8 cellular contexts compared by ENCODE assay signal in the genomic region with DNA sequence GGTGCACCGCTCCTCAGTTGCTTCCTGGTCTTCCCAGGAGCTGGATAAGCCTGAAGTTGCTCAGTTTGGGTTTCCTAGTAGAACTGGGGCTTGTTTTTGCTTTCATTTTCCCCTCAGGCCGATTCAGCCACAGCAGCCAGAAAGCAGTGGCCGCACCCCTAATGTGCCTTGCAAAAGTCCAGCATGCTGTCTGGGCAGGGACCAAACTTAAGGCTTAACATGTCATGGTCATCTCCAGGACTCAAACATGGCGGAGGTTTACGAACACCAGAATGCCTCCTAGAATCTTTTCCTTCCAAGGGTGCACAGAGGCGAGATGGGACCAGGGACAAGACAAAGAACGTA. TPM values are rescaled to one million over a fixed set of nuclear protein-coding genes. Genes with fewer than 3 reads are reported as not detected.
DNase-seq lines count a peak whose midpoint lies in the region; ATAC-seq and TF ChIP-seq lines count a peak whose summit lies in the region.

No MANE protein-coding gene starts in this region.

- DNase-seq in esophagus squamous epithelium (lab: John Stamatoyannopoulos, UW) (no peak), psoas muscle (peak in 1 of 2 donors; percentile 37), CD1c-positive myeloid dendritic cell (ENCODE audit: extremely low spot score) (no peak)

- intact Hi-C loops in esophagus squamous epithelium (cut with DNase I) (no loop called here), psoas muscle (cut with DNase I) (no loop called here)

- no peaks in the 10 kb centered on the region for H3K27me3 ChIP-seq in esophagus squamous epithelium
- no peaks in the 10 kb centered on the region for H3K27me3 ChIP-seq in psoas muscle (ENCODE audit: insufficient read depth in 3 of 3, low read length in 2 of 3)

- ATAC-seq in GM21360 (IDR thresholded peaks at IDR 0.05; ENCODE audit: unreplicated experiment): peak; percentile 2
- peak in 1 of 4 donors; percentile 4 for ATAC-seq in psoas muscle
- ATAC-seq in HG03469 (IDR thresholded peaks at IDR 0.05; ENCODE audit: unreplicated experiment): no peak
- ATAC-seq in HG03108 (IDR thresholded peaks at IDR 0.05; ENCODE audit: unreplicated experiment): no peak

- H3K27ac ChIP-seq in 22Rv1: peak overlapping the region; percentile 85
- peak overlapping the region; percentile 93 for H3K27ac ChIP-seq in VCaP
- H3K27ac ChIP-seq in esophagus squamous epithelium: peak overlapping the region; percentile 90 to 99 (median 95)
- H3K27ac ChIP-seq in psoas muscle: peak overlapping the region; percentile 99

- H3K4me1 ChIP-seq in esophagus squamous epithelium: peaks cover 28 to 60% (median 32%) of the 10 kb centered on the region in 3 donors
- H3K4me1 ChIP-seq in psoas muscle: peaks cover 52% of the 10 kb centered on the region

- H3K4me3 ChIP-seq in esophagus squamous epithelium (peak overlapping the region; percentile 36 to 68 (median 56)), psoas muscle (peak overlapping the region; percentile 92)

- no peak for TF ChIP-seq POLR2A in esophagus squamous epithelium (IDR thresholded peaks at IDR 0.05)

- H3K36me3 ChIP-seq in esophagus squamous epithelium: peaks cover 4 to 49% (median 11%) of the 10 kb centered on the region in 3 donors
- H3K36me3 ChIP-seq in psoas muscle (ENCODE audit: insufficient read depth in 1 of 2, low read depth in 1 of 2): peaks cover 0 to 47% of the 10 kb centered on the region in 2 donors

- 68 to 71% methylated on average over 5 of the region's 7 CpGs for WGBS in esophagus squamous epithelium, 2 donors
- WGBS in psoas muscle, 3 donors: 43 to 53% (median 51%) methylated on average over 7 of the region's 7 CpGs

- TF ChIP-seq CTCF in 22Rv1 (IDR thresholded peaks at IDR 0.05) (no peak), VCaP (conservative IDR thresholded peaks at IDR 0.05) (no peak), esophagus squamous epithelium (IDR thresholded peaks at IDR 0.05) (no peak), psoas muscle (IDR thresholded peaks at IDR 0.05) (no peak)

- no peaks in the 10 kb centered on the region for H3K9me3 ChIP-seq in esophagus squamous epithelium
- no peaks in the 10 kb centered on the region for H3K9me3 ChIP-seq in psoas muscle

RNA-seq across cellular contexts. Expression of a gene that starts 2.5 kb away (rescaled TPM):
- not detected for total RNA-seq in esophagus squamous epithelium
- not detected for total RNA-seq in psoas muscle
- under 1 TPM in 2 of 3 donors, not detected in 1; 0.10 to 0.39 TPM for polyA plus RNA-seq in psoas muscle

RNA-seq across cellular contexts. Expression of a gene that starts 2.7 kb away (rescaled TPM):
- total RNA-seq in esophagus squamous epithelium (10 to 100 TPM; 25.7 to 69.4 (median 32.6) TPM), psoas muscle (10 to 100 TPM; 17.0 to 45.4 (median 29.0) TPM)
- polyA plus RNA-seq in psoas muscle: 100 to 1,000 TPM in 1 of 3 donors, 10 to 100 TPM in 2; 61.5 to 174 (median 63.5) TPM

RNA-seq across cellular contexts. Expression of a gene that starts 17.3 kb away (rescaled TPM):
- total RNA-seq in esophagus squamous epithelium: 10 to 100 TPM; 14.4 to 33.0 (median 26.4) TPM
- total RNA-seq in psoas muscle: 10 to 100 TPM; 27.2 to 39.7 (median 31.4) TPM
- 10 to 100 TPM; 23.8 to 35.1 (median 25.0) TPM for polyA plus RNA-seq in psoas muscle

RNA-seq across cellular contexts. Expression of a gene that starts 18.3 kb away (rescaled TPM):
- total RNA-seq in esophagus squamous epithelium: 10 to 100 TPM in 3 of 4 donors, 1 to 10 TPM in 1; 9.6 to 21.3 (median 15.0) TPM
- total RNA-seq in psoas muscle: 10 to 100 TPM; 14.8 to 19.6 (median 16.4) TPM
- 10 to 100 TPM; 20.2 to 30.4 (median 28.2) TPM for polyA plus RNA-seq in psoas muscle

RNA-seq across cellular contexts. Expression of a gene that starts 20.6 kb away (rescaled TPM):
- total RNA-seq in esophagus squamous epithelium (10 to 100 TPM in 1 of 4 donors, 1 to 10 TPM in 2, under 1 TPM in 1; 0.27 to 12.0 (median 4.5) TPM), psoas muscle (1 to 10 TPM; 2.4 to 4.8 (median 3.8) TPM)
- polyA plus RNA-seq in psoas muscle: 1 to 10 TPM; 1.8 to 3.7 (median 2.8) TPM
